In genomic region chr3:184311633-184312032, GRCh38 we compare ENCODE assay signal across 29 cellular contexts. TPM values are rescaled to one million over a fixed set of nuclear protein-coding genes. Genes with fewer than 3 reads are reported as not detected.
"Had no signal": no experiment of that assay in that cellular context is flagged by ENCODE, and none has a peak within 500 bp of the region (broad histone marks: within the 10 kb centered on the region; RNA-seq: fewer than 3 reads in every experiment).

No MANE protein-coding gene starts in this region.

- H3K4me3 ChIP-seq: adrenal gland, ascending aorta, lower lobe of right lung, mucosa of descending colon, ovary, right lobe of liver, testis, vagina had no signal

- H3K9me3 ChIP-seq: adrenal gland, ascending aorta, lower lobe of right lung, mucosa of descending colon, neutrophil, ovary, right lobe of liver, testis, vagina had no signal

- H3K36me3 ChIP-seq: ovary had no signal

- H3K27ac Mint-ChIP-seq: activated CD4-positive, alpha-beta T cell treated with anti-CD3 and anti-CD28 coated beads, Interleukin-2, amount 10 ng/mL, durations not matched to agents 7 days and 5 days; activated CD8-positive, alpha-beta T cell treated with anti-CD3 and anti-CD28 coated beads for 36 hours; activated naive CD4-positive, alpha-beta T cell treated with anti-CD3 and anti-CD28 coated beads, Interleukin-2, amount 50 U/mL, for 72 hours; activated T-helper 1 cell treated with anti-CD3 and anti-CD28 coated beads, Interleukin-12 subunit alpha, Interleukin-12 subunit beta, Interleukin-2, Interleukin-4 antibody, amounts not matched to agents 30 ng/mL and 10 ng/mL and 1 ng/mL, durations not matched to agents 14 hours and 24 hours and 36 hours; stimulated activated naive B cell treated with anti-CD40 and anti-IgM and Interleukin-4, amounts not matched to agents 10 μg/mL and 1 μg/mL and 100 μg/mL, for 72 hours had no signal

- H3K27me3 ChIP-seq: adrenal gland, ascending aorta, foreskin keratinocyte, neutrophil, ovary, right lobe of liver, testis, vagina had no signal

- H3K27ac ChIP-seq: adrenal gland, ascending aorta, foreskin keratinocyte, lower lobe of right lung, neutrophil, ovary, right lobe of liver, testis, vagina, VCaP had no signal

- H3K9me3 Mint-ChIP-seq: activated CD4-positive, alpha-beta T cell treated with anti-CD3 and anti-CD28 coated beads, Interleukin-2, amount 10 ng/mL, durations not matched to agents 7 days and 5 days; activated CD8-positive, alpha-beta T cell treated with anti-CD3 and anti-CD28 coated beads for 36 hours; activated naive CD4-positive, alpha-beta T cell treated with anti-CD3 and anti-CD28 coated beads, Interleukin-2, amount 50 U/mL, for 72 hours; activated T-helper 1 cell treated with anti-CD3 and anti-CD28 coated beads, Interleukin-12 subunit alpha, Interleukin-12 subunit beta, Interleukin-2, Interleukin-4 antibody, amounts not matched to agents 30 ng/mL and 10 ng/mL and 1 ng/mL, durations not matched to agents 14 hours and 24 hours and 36 hours; stimulated activated naive B cell treated with anti-CD40 and anti-IgM and Interleukin-4, amounts not matched to agents 10 μg/mL and 1 μg/mL and 100 μg/mL, for 72 hours had no signal

- H3K4me3 Mint-ChIP-seq: activated CD4-positive, alpha-beta T cell treated with anti-CD3 and anti-CD28 coated beads, Interleukin-2, amount 10 ng/mL, durations not matched to agents 7 days and 5 days; activated CD8-positive, alpha-beta T cell treated with anti-CD3 and anti-CD28 coated beads for 36 hours; activated T-helper 1 cell treated with anti-CD3 and anti-CD28 coated beads, Interleukin-12 subunit alpha, Interleukin-12 subunit beta, Interleukin-2, Interleukin-4 antibody, amounts not matched to agents 30 ng/mL and 10 ng/mL and 1 ng/mL, durations not matched to agents 14 hours and 24 hours and 36 hours; stimulated activated naive B cell treated with anti-CD40 and anti-IgM and Interleukin-4, amounts not matched to agents 10 μg/mL and 1 μg/mL and 100 μg/mL, for 72 hours had no signal

- ATAC-seq: activated CD8-positive, alpha-beta T cell treated with anti-CD3 and anti-CD28 coated beads for 36 hours; activated naive CD4-positive, alpha-beta T cell treated with anti-CD3 and anti-CD28 coated beads, Interleukin-2, amount 50 U/mL, for 72 hours; left lobe of liver; lower lobe of right lung; mucosa of descending colon; right lobe of liver; stimulated activated naive B cell treated with anti-CD40 and anti-IgM and Interleukin-4, amounts not matched to agents 10 μg/mL and 1 μg/mL and 100 μg/mL, for 72 hours had no signal

- H3K27me3 Mint-ChIP-seq: activated CD4-positive, alpha-beta T cell treated with anti-CD3 and anti-CD28 coated beads, Interleukin-2, amount 10 ng/mL, durations not matched to agents 7 days and 5 days; activated CD8-positive, alpha-beta T cell treated with anti-CD3 and anti-CD28 coated beads for 36 hours; stimulated activated naive B cell treated with anti-CD40 and anti-IgM and Interleukin-4, amounts not matched to agents 10 μg/mL and 1 μg/mL and 100 μg/mL, for 72 hours had no signal

- DNase-seq: activated CD4-positive, alpha-beta T cell treated with anti-CD3 and anti-CD28 coated beads, Interleukin-2, amount 10 ng/mL, durations not matched to agents 7 days and 5 days; activated CD4-positive, CD25-positive, alpha-beta regulatory T cell treated with anti-CD3 and anti-CD28 coated beads, Interleukin-2, amount 50 U/mL, for 72 hours; activated CD8-positive, alpha-beta T cell treated with anti-CD3 and anti-CD28 coated beads for 36 hours; adrenal gland; central memory CD4-positive, alpha-beta T cell; dermis blood vessel endothelial cell; effector CD8-positive, alpha-beta T cell; foreskin keratinocyte; lower lobe of right lung; mesendoderm; ovary; right lobe of liver; small intestine; stimulated activated CD4-positive, alpha-beta T cell treated with anti-CD3 and anti-CD28 coated beads, Interleukin-2, amount 100 ng/mL, for 24 hours; stimulated activated naive B cell treated with anti-CD40 and anti-IgM and Interleukin-4, amounts not matched to agents 10 μg/mL and 1 μg/mL and 100 μg/mL, for 72 hours; testis; trophoblast cell had no signal

RNA-seq across cellular contexts. Expression of gene ECE2, which starts 35.8 kb away (rescaled TPM):
- total RNA-seq: activated CD4-positive, alpha-beta T cell treated with anti-CD3 and anti-CD28 coated beads, Interleukin-2, amount 10 ng/mL, durations not matched to agents 7 days and 5 days; activated CD8-positive, alpha-beta T cell treated with anti-CD3 and anti-CD28 coated beads for 36 hours; activated T-helper 1 cell treated with anti-CD3 and anti-CD28 coated beads, Interleukin-12 subunit alpha, Interleukin-12 subunit beta, Interleukin-2, Interleukin-4 antibody, amounts not matched to agents 30 ng/mL and 10 ng/mL and 1 ng/mL, durations not matched to agents 14 hours and 24 hours and 36 hours; ascending aorta; dermis blood vessel endothelial cell; foreskin keratinocyte; glomerular endothelial cell; kidney epithelial cell; left lobe of liver; lower lobe of right lung; ovary; pulmonary artery endothelial cell; right lobe of liver; T-helper 2 cell treated with Interferon-gamma antibody and Interleukin-4, amounts not matched to agents 100 ng/mL and 5 ng/mL, for 36 hours had no signal
